Comparison of ENCODE assay signal across 14 cellular contexts in genomic region chr7:25926891-25927625, GRCh38.
"Had no signal": no experiment of that assay in that cellular context is flagged by ENCODE, and none has a peak within 500 bp of the region (broad histone marks: within the 10 kb centered on the region; RNA-seq: fewer than 3 reads in every experiment).

No MANE protein-coding gene starts in this region.

- DNase-seq: activated CD4-positive, alpha-beta T cell treated with anti-CD3 and anti-CD28 coated beads, Interleukin-2, amount 50 U/mL, for 4 hours; activated CD4-positive, CD25-positive, alpha-beta regulatory T cell treated with anti-CD3 and anti-CD28 coated beads, Interleukin-2, amount 50 U/mL, for 72 hours; activated naive CD4-positive, alpha-beta T cell treated with anti-CD3 and anti-CD28 coated beads for 36 hours; erythroblast; hippocampal formation; kidney; left lung; naive B cell; ovary; stimulated activated naive CD8-positive, alpha-beta T cell treated with anti-CD3 and anti-CD28 coated beads, Interleukin-15, amount 100 ng/mL, for 72 hours had no signal

- H3K27ac Mint-ChIP-seq: activated naive CD4-positive, alpha-beta T cell treated with anti-CD3 and anti-CD28 coated beads for 36 hours; activated T-helper 2 cell treated with anti-CD3 and anti-CD28 coated beads, Interferon-gamma antibody, Interleukin-2, Interleukin-4, amounts not matched to agents 10 μg/mL and 5 μg/mL and 100 μg/mL, durations not matched to agents 14 hours and 24 hours and 36 hours; naive B cell; stimulated activated naive CD8-positive, alpha-beta T cell treated with anti-CD3 and anti-CD28 coated beads, Interleukin-15, amount 100 ng/mL, for 72 hours; type B pancreatic cell had no signal

- H3K27me3 ChIP-seq: ascending aorta, cardiac muscle cell, left lung, ovary had no signal

- H3K9me3 ChIP-seq: ascending aorta, left lung, ovary had no signal

- H3K4me3 Mint-ChIP-seq: activated naive CD4-positive, alpha-beta T cell treated with anti-CD3 and anti-CD28 coated beads for 36 hours; naive B cell; stimulated activated naive CD8-positive, alpha-beta T cell treated with anti-CD3 and anti-CD28 coated beads, Interleukin-15, amount 100 ng/mL, for 72 hours; type B pancreatic cell had no signal

- H3K36me3 ChIP-seq: ascending aorta, cardiac muscle cell, left lung, ovary had no signal

- FAIRE-seq: kidney had no signal

- H3K27ac ChIP-seq: ascending aorta, cardiac muscle cell, left lung, ovary had no signal

- H3K36me3 Mint-ChIP-seq: naive B cell, type B pancreatic cell had no signal

- H3K9me3 Mint-ChIP-seq: activated naive CD4-positive, alpha-beta T cell treated with anti-CD3 and anti-CD28 coated beads for 36 hours; activated T-helper 2 cell treated with anti-CD3 and anti-CD28 coated beads, Interferon-gamma antibody, Interleukin-2, Interleukin-4, amounts not matched to agents 10 μg/mL and 5 μg/mL and 100 μg/mL, durations not matched to agents 14 hours and 24 hours and 36 hours; type B pancreatic cell had no signal

- H3K4me1 Mint-ChIP-seq: naive B cell; stimulated activated naive CD8-positive, alpha-beta T cell treated with anti-CD3 and anti-CD28 coated beads, Interleukin-15, amount 100 ng/mL, for 72 hours had no signal

- H3K4me3 ChIP-seq: ascending aorta, cardiac muscle cell, left lung, ovary had no signal

- H3K4me1 ChIP-seq: ascending aorta, left lung had no signal
